ENCODE assay signal across 9 cellular contexts in the genomic region with DNA sequence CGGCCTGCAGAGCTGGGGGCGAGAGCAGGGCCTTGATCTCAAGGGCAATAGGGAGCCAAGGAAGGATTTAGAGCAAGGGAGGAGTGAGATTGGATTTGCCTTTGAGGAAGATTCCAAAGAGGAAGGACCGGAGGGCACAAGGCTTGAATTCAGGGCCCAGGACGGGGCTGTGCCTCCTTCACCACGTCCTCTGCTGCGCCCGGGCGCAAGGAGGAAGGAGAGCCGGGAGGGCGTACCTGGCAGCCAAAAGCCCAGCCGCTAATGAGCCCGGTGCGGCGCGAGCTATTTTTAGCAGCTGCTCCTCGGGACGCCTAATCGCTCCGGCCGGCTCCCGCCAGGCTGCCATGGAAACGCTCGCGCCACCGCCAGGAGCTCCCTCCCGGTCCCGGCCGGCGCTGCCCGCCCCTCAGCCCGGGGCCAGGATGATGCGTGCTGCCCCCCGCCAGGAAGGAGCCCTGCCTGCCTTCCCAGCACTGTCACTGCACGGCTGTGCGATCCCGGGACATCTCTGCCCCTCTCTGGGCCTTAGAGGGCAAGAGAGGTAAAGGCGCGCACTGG. TPM values are rescaled to one million over a fixed set of nuclear protein-coding genes. Genes with fewer than 3 reads are reported as not detected.
DNase-seq lines count a peak whose midpoint lies in the region; TF ChIP-seq lines count a peak whose summit lies in the region.
"Had no signal": no experiment of that assay in that cellular context is flagged by ENCODE, and none has a peak within 500 bp of the region (broad histone marks: within the 10 kb centered on the region; RNA-seq: fewer than 3 reads in every experiment).

No MANE protein-coding gene starts in this region.

- no peaks in the 10 kb centered on the region for H3K79me2 ChIP-seq in mammary epithelial cell (ENCODE audit: insufficient read depth, low read length)

- peak overlapping the region; percentile 49 for H3K4me3 Mint-ChIP-seq in MCF 10A (ENCODE audit: unreplicated experiment)

- WGBS in mammary epithelial cell (ENCODE audit: low coverage, missing lambda C conversion rate): 21% methylated on average over 15 of the region's 38 CpGs

- in situ Hi-C loops in mammary epithelial cell (cut with MboI; ENCODE audit: low sequenced_read_pairs in 2 of 2): no loop called here

- H3K27me3 Mint-ChIP-seq in MCF 10A (ENCODE audit: insufficient read depth, unreplicated experiment): no peaks in the 10 kb centered on the region

- no TSS peak for BruUV-seq in MCF 10A (replicated peaks; lab: Mats Ljungman, UMichigan)
- BruUV-seq in mammary epithelial cell (replicated peaks; lab: Mats Ljungman, UMichigan): no TSS peak

- H3K36me3 Mint-ChIP-seq in MCF 10A (ENCODE audit: insufficient read depth, unreplicated experiment): no peaks in the 10 kb centered on the region

- H3K4me3 ChIP-seq in breast epithelium (peak overlapping the region in 1 of 3 donors; percentile 40), mammary epithelial cell (replicated peaks in 1 of 3; ENCODE audit: insufficient read depth in 1 of 3, low read depth in 2 of 3, low read length in 3 of 3) (peak overlapping the region in 1 of 3 experiments; percentile 28)
- H3K4me3 ChIP-seq: BLaER1 had no signal

- H3K9me3 ChIP-seq in breast epithelium: peaks cover 18 to 23% of the 10 kb centered on the region in 2 donors
- H3K9me3 ChIP-seq in mammary epithelial cell (replicated peaks; ENCODE audit: insufficient read depth, low read length): peaks cover 13% of the 10 kb centered on the region

- H4K20me1 ChIP-seq in mammary epithelial cell (ENCODE audit: insufficient read depth, low read length): no peaks in the 10 kb centered on the region
- H4K20me1 ChIP-seq: BLaER1 had no signal

- H3K27ac Mint-ChIP-seq in MCF 10A (ENCODE audit: low read depth, unreplicated experiment): no peak overlapping the region

- TF ChIP-seq POLR2A in breast epithelium (IDR thresholded peaks at IDR 0.05): no peak
- TF ChIP-seq POLR2A in erythroblast (IDR thresholded peaks at IDR 0.05; ENCODE audit: low read length): no peak

- DNase-seq in MCF 10A (ENCODE audit: unreplicated experiment) (peak; percentile 73), breast epithelium (ENCODE audit: low spot score in 2 of 2) (no peak), mammary epithelial cell (peak; percentile 57), iris pigment epithelial cell (ENCODE audit: low read depth) (peak; percentile 30), ureter (ENCODE audit: low spot score) (peak; percentile 54), NCI-H128 (lab: John Stamatoyannopoulos, UW; ENCODE audit: unreplicated experiment) (no peak), T-helper 1 cell (no peak), erythroblast (lab: John Stamatoyannopoulos, UW) (no peak)

- no peaks in the 10 kb centered on the region for H3K4me1 Mint-ChIP-seq in MCF 10A (ENCODE audit: insufficient read depth, unreplicated experiment)

- H3K27me3 ChIP-seq in breast epithelium: peaks cover 0 to 20% of the 10 kb centered on the region in 2 donors
- no peaks in the 10 kb centered on the region for H3K27me3 ChIP-seq in mammary epithelial cell (ENCODE audit: insufficient read depth, low read length)
- H3K27me3 ChIP-seq: BLaER1 had no signal

- H2AFZ ChIP-seq in mammary epithelial cell (ENCODE audit: low read depth, low read length): peak overlapping the region; percentile 72

- H3K9ac ChIP-seq in mammary epithelial cell (ENCODE audit: insufficient read depth, low read length): peak overlapping the region; percentile 29
- H3K9ac ChIP-seq: BLaER1 had no signal

- POLR2A ChIA-PET in MCF 10A (lab: Yijun Ruan, JAX): no interaction called here

- no peaks in the 10 kb centered on the region for H3K36me3 ChIP-seq in breast epithelium
- H3K36me3 ChIP-seq in mammary epithelial cell (ENCODE audit: insufficient read depth, low read length): no peaks in the 10 kb centered on the region
- H3K36me3 ChIP-seq: BLaER1 had no signal

- intact Hi-C loops in MCF 10A (cut with micrococcal nuclease): no loop called here
- intact Hi-C loops in breast epithelium (cut with DNase I; ENCODE audit: low total_unique reads): no loop called here
- intact Hi-C loops in mammary epithelial cell (cut with micrococcal nuclease): no loop called here

- H3K4me1 ChIP-seq in breast epithelium (no peaks in the 10 kb centered on the region), mammary epithelial cell (ENCODE audit: insufficient read depth, low read length) (peaks cover 17% of the 10 kb centered on the region)

- CTCF ChIA-PET in MCF 10A (lab: Yijun Ruan, JAX) (interaction anchor here (0.6 to 3.0 kb wide), 6 partner anchors 11 to 624 kb away, joined by 3 to 6 read pairs (median 3); no protein-coding TSS in a partner anchor), mammary epithelial cell (lab: Charles Lee; ENCODE audit: low non-redundant PET) (no interaction called here)

- dilution Hi-C loops in mammary epithelial cell (cut with HindIII; ENCODE audit: low sequenced_read_pairs): no loop called here

- H3K4me2 ChIP-seq in mammary epithelial cell (ENCODE audit: insufficient read depth, low read depth, low read length): peak overlapping the region; percentile 72
- H3K4me2 ChIP-seq: BLaER1 had no signal

- peaks cover 17% of the 10 kb centered on the region for H3K9me3 Mint-ChIP-seq in MCF 10A (ENCODE audit: unreplicated experiment)

- TF ChIP-seq CTCF in MCF 10A (IDR thresholded peaks at IDR 0.05; ENCODE audit: unreplicated experiment) (no peak), breast epithelium (IDR thresholded peaks at IDR 0.05) (no peak), mammary epithelial cell (conservative IDR thresholded peaks at IDR 0.05 in 1 of 2, IDR thresholded peaks at IDR 0.05 in 1 of 2; ENCODE audit: extremely low read depth in 1 of 2, insufficient read depth in 1 of 2, low read depth in 1 of 2, low read length in 2 of 2) (no peak)

- no peak overlapping the region for H3K27ac ChIP-seq in breast epithelium
- H3K27ac ChIP-seq in mammary epithelial cell (ENCODE audit: insufficient read depth, low read depth, low read length): peak overlapping the region; percentile 76
- H3K27ac ChIP-seq: BLaER1 had no signal

RNA-seq across cellular contexts. Expression of a gene that starts 31.3 kb away (rescaled TPM):
- total RNA-seq in MCF 10A (2022) (0.20 and 0.21 TPM in 2 replicates), breast epithelium (10 to 100 TPM in 1 of 3 donors, 1 to 10 TPM in 2; 1.1 to 11.7 (median 1.3) TPM), mammary epithelial cell (1 to 10 TPM; 4.5 to 9.9 TPM), ureter (5.8 TPM)
- 4.1 TPM for polyA plus RNA-seq in mammary epithelial cell
- polyA minus RNA-seq in mammary epithelial cell: 2.9 TPM

Comparison
In these comparisons a context has a peak if more than half of its experiments do, and no peak if none do; other contexts are left out.
1. DNase-seq: peak in MCF 10A (single experiment), mammary epithelial cell (single experiment), iris pigment epithelial cell (single experiment) and ureter (single experiment); none in breast epithelium (0 of 2), NCI-H128 (single experiment), T-helper 1 cell (0 of 5) and erythroblast (0 of 2).